ENCODE assay signal across 14 cellular contexts in genomic region chr7:106840342-106840741, GRCh38. TPM values are rescaled to one million over a fixed set of nuclear protein-coding genes. Genes with fewer than 3 reads are reported as not detected.
DNase-seq lines count a peak whose midpoint lies in the region; ATAC-seq and TF ChIP-seq lines count a peak whose summit lies in the region.
"Had no signal": no experiment of that assay in that cellular context is flagged by ENCODE, and none has a peak within 500 bp of the region (broad histone marks: within the 10 kb centered on the region; RNA-seq: fewer than 3 reads in every experiment).

No MANE protein-coding gene starts in this region.

- no TSS peak for BruUV-seq in PC-3 (replicated peaks; lab: Mats Ljungman, UMichigan)

- H3K9me3 ChIP-seq in PC-3 (ENCODE audit: low read length), result no peaks in the 10 kb centered on the region
- H3K9me3 ChIP-seq in thyroid gland, result no peaks in the 10 kb centered on the region

- DNase-seq in ELR (ENCODE audit: low read depth) (peak; percentile 72), PC-3 (no peak), fibroblast of gingiva (ENCODE audit: low read depth) (peak; percentile 84), skeletal muscle cell (ENCODE audit: low read depth) (peak; percentile 74), thyroid gland (no peak)
- no peak for DNase-seq in stimulated activated CD4-positive, alpha-beta T cell treated with anti-CD3 and anti-CD28 coated beads, Interleukin-12 subunit alpha, Interleukin-12 subunit beta, amount 100 ng/mL, for 4 hours
- no peak for DNase-seq in natural killer cell treated with Interleukin-12 subunit alpha and Interleukin-12 subunit beta and Interleukin-15 and Interleukin-18, amount 100 ng/mL, for 72 hours (ENCODE audit: low spot score)
- DNase-seq: DMS53, glutamatergic neuron, KBM-7, NCI-H345, Right ventricle myocardium superior had no signal

- intact Hi-C loops in PC-3 (cut with micrococcal nuclease), result no loop called here
- intact Hi-C loops in thyroid gland (cut with DNase I), result no loop called here

- H3K4me1 ChIP-seq in PC-3 (ENCODE audit: insufficient read depth, low read length) (no peaks in the 10 kb centered on the region), thyroid gland (no peaks in the 10 kb centered on the region)

- H3K4me2 ChIP-seq in PC-3 (ENCODE audit: low read length), result no peak overlapping the region

- H2AFZ ChIP-seq in PC-3 (ENCODE audit: low read length), result no peak overlapping the region

- H3K9ac ChIP-seq in PC-3 (ENCODE audit: low read length), result no peak overlapping the region

- no peaks in the 10 kb centered on the region for H3K79me2 ChIP-seq in PC-3 (ENCODE audit: low read length)

- no peak for TF ChIP-seq POLR2A in thyroid gland (IDR thresholded peaks at IDR 0.05)

- H3K9me2 ChIP-seq in PC-3 (replicated peaks; ENCODE audit: low read length), result no peaks in the 10 kb centered on the region

- H3K4me3 ChIP-seq in PC-3 (ENCODE audit: low read length) (no peak overlapping the region), skeletal muscle cell (ENCODE audit: low read depth, low read length) (no peak overlapping the region), thyroid gland (replicated peaks in 1 of 3) (no peak overlapping the region)

- 42 to 58% methylated on average over 1 of the region's 1 CpG for WGBS in thyroid gland, 2 donors

- no peaks in the 10 kb centered on the region for H3K9me3 Mint-ChIP-seq in natural killer cell treated with Interleukin-12 subunit alpha and Interleukin-12 subunit beta and Interleukin-15 and Interleukin-18, amount 100 ng/mL, for 72 hours
- H3K9me3 Mint-ChIP-seq: type B pancreatic cell had no signal

- H4K20me1 ChIP-seq in PC-3 (ENCODE audit: low read length), result no peaks in the 10 kb centered on the region

- CTCF ChIA-PET in PC-3 (lab: Charles Lee), result no interaction called here

- peaks cover 0 to 4% of the 10 kb centered on the region in 2 donors for H3K27me3 Mint-ChIP-seq in natural killer cell treated with Interleukin-12 subunit alpha and Interleukin-12 subunit beta and Interleukin-15 and Interleukin-18, amount 100 ng/mL, for 72 hours

- TF ChIP-seq CTCF in PC-3 (conservative IDR thresholded peaks at IDR 0.05; ENCODE audit: low read depth, low read length), result no peak
- no peak for TF ChIP-seq CTCF in thyroid gland (IDR thresholded peaks at IDR 0.05)

- H3K36me3 ChIP-seq in PC-3 (ENCODE audit: low read depth, low read length), result no peaks in the 10 kb centered on the region
- H3K36me3 ChIP-seq in thyroid gland, result no peaks in the 10 kb centered on the region

- no peak overlapping the region for H3K27ac Mint-ChIP-seq in natural killer cell treated with Interleukin-12 subunit alpha and Interleukin-12 subunit beta and Interleukin-15 and Interleukin-18, amount 100 ng/mL, for 72 hours
- H3K27ac Mint-ChIP-seq: type B pancreatic cell had no signal

- POLR2A ChIA-PET in PC-3 (lab: Charles Lee; ENCODE audit: unreplicated experiment), result no interaction called here

- H3K4me1 Mint-ChIP-seq in natural killer cell treated with Interleukin-12 subunit alpha and Interleukin-12 subunit beta and Interleukin-15 and Interleukin-18, amount 100 ng/mL, for 72 hours (ENCODE audit: low read depth in 2 of 2), result peaks cover 0 to 4% of the 10 kb centered on the region in 2 donors

- H3K27ac ChIP-seq in PC-3 (ENCODE audit: low read length) (no peak overlapping the region), thyroid gland (no peak overlapping the region)

- H3K27me3 ChIP-seq in PC-3 (ENCODE audit: low read length) (peaks cover 21% of the 10 kb centered on the region), thyroid gland (no peaks in the 10 kb centered on the region)

- ATAC-seq in PC-3, result peak; percentile 35; the same call in 1 of the 2 replicates
- ATAC-seq in HG02798 (IDR thresholded peaks at IDR 0.05; ENCODE audit: poor library complexity, unreplicated experiment), result no peak
- ATAC-seq in natural killer cell treated with Interleukin-12 subunit alpha and Interleukin-12 subunit beta and Interleukin-15 and Interleukin-18, amount 100 ng/mL, for 72 hours, result no peak

- no peaks in the 10 kb centered on the region for H3F3A ChIP-seq in PC-3 (ENCODE audit: low read length, unreplicated experiment)

- no peak overlapping the region for H3K4me3 Mint-ChIP-seq in natural killer cell treated with Interleukin-12 subunit alpha and Interleukin-12 subunit beta and Interleukin-15 and Interleukin-18, amount 100 ng/mL, for 72 hours
- H3K4me3 Mint-ChIP-seq: type B pancreatic cell had no signal

- no peaks in the 10 kb centered on the region for H3K36me3 Mint-ChIP-seq in natural killer cell treated with Interleukin-12 subunit alpha and Interleukin-12 subunit beta and Interleukin-15 and Interleukin-18, amount 100 ng/mL, for 72 hours
- H3K36me3 Mint-ChIP-seq: type B pancreatic cell had no signal

RNA-seq across cellular contexts. Expression of gene PIK3CG, which starts 24.7 kb away (rescaled TPM):
- not detected in 2 replicates for total RNA-seq in PC-3 (2014; rRNA removed)
- 1 to 10 TPM; 2.2 to 4.3 (median 2.5) TPM for total RNA-seq in thyroid gland
- 10 to 100 TPM; 64.2 to 80.7 TPM for total RNA-seq in natural killer cell treated with Interleukin-12 subunit alpha and Interleukin-12 subunit beta and Interleukin-15 and Interleukin-18, amount 100 ng/mL, for 72 hours

Comparison
In these comparisons a context has a peak if more than half of its experiments do, and no peak if none do; other contexts are left out.
1. DNase-seq: peak in ELR (single experiment), fibroblast of gingiva (single experiment) and skeletal muscle cell (single experiment); none in PC-3 (single experiment), thyroid gland (0 of 2), stimulated activated CD4-positive, alpha-beta T cell treated with anti-CD3 and anti-CD28 coated beads, Interleukin-12 subunit alpha, Interleukin-12 subunit beta, amount 100 ng/mL, for 4 hours (single experiment) and natural killer cell treated with Interleukin-12 subunit alpha and Interleukin-12 subunit beta and Interleukin-15 and Interleukin-18, amount 100 ng/mL, for 72 hours (single experiment).
2. RNA of gene PIK3CG, which starts 24.7 kb away (total RNA-seq): 64.2 to 80.7 TPM in natural killer cell treated with Interleukin-12 subunit alpha and Interleukin-12 subunit beta and Interleukin-15 and Interleukin-18, amount 100 ng/mL, for 72 hours; 2.2 to 4.3 TPM in thyroid gland and not detected in PC-3; every median in the first group is over 10 times any median in the second.